In the genomic region with DNA sequence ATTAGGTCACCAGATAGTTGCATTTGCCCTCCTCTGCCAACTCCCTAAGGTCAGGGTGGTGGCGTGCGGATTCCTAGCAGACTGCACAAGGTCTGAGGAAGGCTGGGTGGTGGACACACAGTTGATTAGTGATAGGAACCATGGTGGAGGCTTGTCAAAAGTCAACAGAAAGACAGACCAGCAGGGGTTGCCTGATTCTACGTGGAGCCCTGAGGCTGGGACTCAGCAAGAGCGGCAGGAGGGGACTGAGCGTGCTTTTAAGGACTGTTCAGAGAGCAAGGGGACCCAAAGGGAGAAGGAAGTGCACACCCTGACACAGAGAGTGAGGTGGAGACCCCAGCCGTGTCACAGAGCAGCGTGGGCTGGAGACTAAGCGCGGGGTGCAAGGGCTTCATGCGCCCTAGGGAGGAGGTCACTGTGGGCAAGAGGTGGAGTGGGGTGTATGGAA, we compare ENCODE assay signal across 10 cellular contexts.
DNase-seq lines count a peak whose midpoint lies in the region; ATAC-seq, FAIRE-seq and TF ChIP-seq lines count a peak whose summit lies in the region.
"Had no signal": no experiment of that assay in that cellular context is flagged by ENCODE, and none has a peak within 500 bp of the region (broad histone marks: within the 10 kb centered on the region; RNA-seq: fewer than 3 reads in every experiment).

No MANE protein-coding gene starts in this region.

- TF ChIP-seq POLR2A in GM12878 (IDR thresholded peaks at IDR 0.05; ENCODE audit: low read depth, low read length) (no peak), ovary (IDR thresholded peaks at IDR 0.05) (no peak)

- H4K20me1 ChIP-seq in GM12878 (ENCODE audit: control insufficient read depth, insufficient read depth): no peaks in the 10 kb centered on the region; the same call in 1 of the 2 replicates
- no peaks in the 10 kb centered on the region for H4K20me1 ChIP-seq in osteoblast (ENCODE audit: insufficient read depth, low read length)

- TF ChIP-seq RAD21 in GM12878 (IDR thresholded peaks at IDR 0.05; ENCODE audit: insufficient read depth, low read depth, low read length): no peak

- intact Hi-C loops in CD8-positive, alpha-beta T cell (cut with DNase I, micrococcal nuclease): loop anchor here (1.0 to 5.0 kb wide), 5 partner anchors 18 to 241 kb away; no protein-coding TSS in a partner anchor
- intact Hi-C loops in GM12878 (cut with micrococcal nuclease; ENCODE audit: unreplicated experiment): loop anchor here (5.0 to 10.0 kb wide), 3 partner anchors 397 to 1084 kb away; no protein-coding TSS in a partner anchor
- intact Hi-C loops in ovary (cut with DNase I): loop anchor here in 1 of 4 donors (5.0 kb wide), 1 partner anchor 1262 kb away; no protein-coding TSS in a partner anchor

- POLR2A ChIA-PET in CD8-positive, alpha-beta T cell (lab: Charles Lee): interaction anchor here (0.8 to 3.6 kb wide), 7 partner anchors 14 to 1252 kb away, joined by 3 to 32 read pairs (median 8); partner anchors contain the start of gene ID2
- POLR2A ChIA-PET in GM12878 (lab: Charles Lee): interaction anchor here (0.7 to 0.9 kb wide), 2 partner anchors 195 to 296 kb away, joined by 3 read pairs; no protein-coding TSS in a partner anchor

- FAIRE-seq in GM12878 (lab: Jason Lieb, UNC): no peak

- no peaks in the 10 kb centered on the region for H3K27me3 ChIP-seq in CD8-positive, alpha-beta T cell (ENCODE audit: insufficient read depth, low read length)
- H3K27me3 ChIP-seq in HUES48 (ENCODE audit: control insufficient read depth, insufficient read depth, low read length) (peaks cover 19% of the 10 kb centered on the region), GM12878 (replicated peaks in 1 of 2; ENCODE audit: control insufficient read depth in 2 of 2, insufficient read depth in 2 of 2, low read length in 1 of 2) (peaks cover 0 to 15% of the 10 kb centered on the region in 2 experiments; a peak in 3 of 4 replicates), ovary (no peaks in the 10 kb centered on the region), osteoblast (ENCODE audit: insufficient read depth, low read length) (peaks cover 11% of the 10 kb centered on the region)

- peak overlapping the region; percentile 77 for H3K4me2 ChIP-seq in GM12878 (ENCODE audit: control insufficient read depth, insufficient read depth)
- no peak overlapping the region for H3K4me2 ChIP-seq in osteoblast (ENCODE audit: insufficient read depth, low read length)

- peak overlapping the region; percentile 98 for H3K27ac Mint-ChIP-seq in CD8-positive, alpha-beta T cell
- H3K27ac Mint-ChIP-seq in natural killer cell treated with Interleukin-12 subunit alpha and Interleukin-12 subunit beta and Interleukin-15 and Interleukin-18, amount 100 ng/mL, for 72 hours: peak overlapping the region; percentile 98

- H2AFZ ChIP-seq in GM12878 (ENCODE audit: control insufficient read depth, low read depth, low read length): no peak overlapping the region
- no peak overlapping the region for H2AFZ ChIP-seq in osteoblast (ENCODE audit: low read length)

- DNase-seq in CD8-positive, alpha-beta T cell: peak in 4 of 7 experiments; percentile 25 to 77 (median 42)
- DNase-seq in GM12878 (ENCODE audit: low read depth, low spot score) (no peak), ovary (no peak), osteoblast (ENCODE audit: insufficient read length, low spot score, missing footprints) (no peak), HT-29 (ENCODE audit: low spot score) (no peak), amygdala (lab: John Stamatoyannopoulos, UW) (no peak)
- no peak for DNase-seq in natural killer cell treated with Interleukin-12 subunit alpha and Interleukin-12 subunit beta and Interleukin-15 and Interleukin-18, amount 100 ng/mL, for 72 hours (ENCODE audit: low spot score)
- DNase-seq: DND-41, NCI-H2081 had no signal

- SMC1A ChIA-PET in GM12878 (lab: Charles Lee; ENCODE audit: uncharacterized antibody, unreplicated experiment): interaction anchor here (1.1 to 3.6 kb wide), 4 partner anchors 137 to 1252 kb away, joined by 3 to 32 read pairs (median 12); no protein-coding TSS in a partner anchor

- TF ChIP-seq CTCF in CD8-positive, alpha-beta T cell (IDR thresholded peaks at IDR 0.05): no peak
- TF ChIP-seq CTCF in GM12878 (IDR thresholded peaks at IDR 0.05 in 2 of 3, conservative IDR thresholded peaks at IDR 0.05 in 1 of 3; ENCODE audit: control insufficient read depth in 2 of 3, extremely low read depth in 1 of 3, insufficient read depth in 1 of 3, low read depth in 3 of 3, low read length in 3 of 3): no peak
- TF ChIP-seq CTCF in ovary (IDR thresholded peaks at IDR 0.05): no peak
- no peak for TF ChIP-seq CTCF in osteoblast (IDR thresholded peaks at IDR 0.05; ENCODE audit: extremely low read depth, low read depth, low read length)

- in situ Hi-C loops in GM12878 (cut with MboI): no loop called here

- H3K4me1 Mint-ChIP-seq in CD8-positive, alpha-beta T cell (ENCODE audit: low read depth): peaks cover 52% of the 10 kb centered on the region
- H3K4me1 Mint-ChIP-seq in natural killer cell treated with Interleukin-12 subunit alpha and Interleukin-12 subunit beta and Interleukin-15 and Interleukin-18, amount 100 ng/mL, for 72 hours (ENCODE audit: low read depth in 2 of 2): peaks cover 60 to 62% of the 10 kb centered on the region in 2 donors

- H3K36me3 ChIP-seq in CD8-positive, alpha-beta T cell (ENCODE audit: insufficient read depth, low read length): no peaks in the 10 kb centered on the region
- H3K36me3 ChIP-seq in HUES48 (ENCODE audit: control insufficient read depth, insufficient read depth, low read length) (no peaks in the 10 kb centered on the region), GM12878 (ENCODE audit: control insufficient read depth in 2 of 2, insufficient read depth in 2 of 2, low read length in 1 of 2) (no peaks in the 10 kb centered on the region), ovary (no peaks in the 10 kb centered on the region), osteoblast (ENCODE audit: insufficient read depth, low read length) (no peaks in the 10 kb centered on the region)

- ATAC-seq in CD8-positive, alpha-beta T cell: peak; percentile 61
- ATAC-seq in GM12878: no peak; the same call in 1 of the 3 replicates
- ATAC-seq in natural killer cell treated with Interleukin-12 subunit alpha and Interleukin-12 subunit beta and Interleukin-15 and Interleukin-18, amount 100 ng/mL, for 72 hours: no peak

- RAD21 ChIA-PET in GM12878 (lab: Charles Lee; ENCODE audit: unreplicated experiment): interaction anchor here (0.8 to 1.3 kb wide), 5 partner anchors 85 to 294 kb away, joined by 3 read pairs; no protein-coding TSS in a partner anchor

- BruUV-seq in GM12878 (replicated peaks; lab: Mats Ljungman, UMichigan): no TSS peak

- H3K9me3 ChIP-seq in CD8-positive, alpha-beta T cell (ENCODE audit: low read length): no peaks in the 10 kb centered on the region
- peaks cover 11% of the 10 kb centered on the region; the same call in 1 of the 2 replicates for H3K9me3 ChIP-seq in HUES48 (ENCODE audit: control insufficient read depth, insufficient read depth, low read length)
- peaks cover 3% of the 10 kb centered on the region; the same call in 1 of the 3 replicates for H3K9me3 ChIP-seq in GM12878 (replicated peaks; ENCODE audit: control insufficient read depth, insufficient read depth, low read length)
- no peaks in the 10 kb centered on the region for H3K9me3 ChIP-seq in ovary
- H3K9me3 ChIP-seq in osteoblast (ENCODE audit: low read depth, low read length): no peaks in the 10 kb centered on the region

- TF ChIP-seq EP300 in GM12878 (IDR thresholded peaks at IDR 0.05; ENCODE audit: borderline replicate concordance in 1 of 2, control insufficient read depth in 1 of 2, low read depth in 2 of 2, low read length in 2 of 2): no peak
- TF ChIP-seq EP300 in ovary (IDR thresholded peaks at IDR 0.05): no peak

- peaks cover 9% of the 10 kb centered on the region for H3K9me3 Mint-ChIP-seq in CD8-positive, alpha-beta T cell
- H3K9me3 Mint-ChIP-seq in natural killer cell treated with Interleukin-12 subunit alpha and Interleukin-12 subunit beta and Interleukin-15 and Interleukin-18, amount 100 ng/mL, for 72 hours: peaks cover 3% of the 10 kb centered on the region

- WGBS in GM12878 (ENCODE audit: insufficient coverage, insufficient replicate concordance, low lambda C conversion rate, missing lambda C conversion rate): 71% methylated on average over 10 of the region's 10 CpGs
- whole genome bisulfite sequencing in ovary, 3 donors: 94 to 95% (median 95%) methylated on average over 10 of the region's 10 CpGs

- H3K9ac ChIP-seq in HUES48 (ENCODE audit: low read depth, low read length) (peak overlapping the region; percentile 48; the same call in 1 of the 2 replicates), GM12878 (ENCODE audit: control insufficient read depth, insufficient read depth, low read length) (no peak overlapping the region)

- no peaks in the 10 kb centered on the region for H3K79me2 ChIP-seq in GM12878 (ENCODE audit: control insufficient read depth, insufficient read depth, low read length)
- H3K79me2 ChIP-seq in osteoblast (ENCODE audit: insufficient read depth, low read length): no peaks in the 10 kb centered on the region

- CTCF ChIA-PET in CD8-positive, alpha-beta T cell (lab: Charles Lee): interaction anchor here (1.1 to 4.9 kb wide), 8 partner anchors 21 to 1252 kb away, joined by 3 to 70 read pairs (median 14); partner anchors contain the start of gene ID2
- CTCF ChIA-PET in GM12878 (lab: Yijun Ruan, JAX): interaction anchor here (0.8 kb wide), 1 partner anchor 132 kb away, joined by 4 read pairs; no protein-coding TSS in a partner anchor

- peaks cover 39% of the 10 kb centered on the region for H3K4me1 ChIP-seq in CD8-positive, alpha-beta T cell (ENCODE audit: insufficient read depth, low read length)
- H3K4me1 ChIP-seq in HUES48 (ENCODE audit: control insufficient read depth, insufficient read depth, low read length) (peaks cover 21% of the 10 kb centered on the region), GM12878 (ENCODE audit: control insufficient read depth, insufficient read depth, low read length) (peaks cover 7% of the 10 kb centered on the region; the same call in 1 of the 2 replicates), ovary (ENCODE audit: insufficient read depth) (no peaks in the 10 kb centered on the region), osteoblast (ENCODE audit: insufficient read depth, low read length) (no peaks in the 10 kb centered on the region)

- H3K36me3 Mint-ChIP-seq in CD8-positive, alpha-beta T cell: peaks cover 15% of the 10 kb centered on the region
- peaks cover 18% of the 10 kb centered on the region for H3K36me3 Mint-ChIP-seq in natural killer cell treated with Interleukin-12 subunit alpha and Interleukin-12 subunit beta and Interleukin-15 and Interleukin-18, amount 100 ng/mL, for 72 hours

- peak overlapping the region; percentile 84 for H3K4me3 Mint-ChIP-seq in CD8-positive, alpha-beta T cell
- peak overlapping the region; percentile 91 for H3K4me3 Mint-ChIP-seq in natural killer cell treated with Interleukin-12 subunit alpha and Interleukin-12 subunit beta and Interleukin-15 and Interleukin-18, amount 100 ng/mL, for 72 hours

- H3K27ac ChIP-seq in CD8-positive, alpha-beta T cell (ENCODE audit: low read depth, low read length): peak overlapping the region; percentile 57
- H3K27ac ChIP-seq in HUES48 (ENCODE audit: low read depth, low read length): peak overlapping the region; percentile 85
- H3K27ac ChIP-seq in GM12878 (ENCODE audit: control insufficient read depth, insufficient read depth): no peak overlapping the region
- H3K27ac ChIP-seq in ovary: no peak overlapping the region
- no peak overlapping the region for H3K27ac ChIP-seq in osteoblast (ENCODE audit: low read depth, low read length)

- no peaks in the 10 kb centered on the region for H3K27me3 Mint-ChIP-seq in CD8-positive, alpha-beta T cell (ENCODE audit: low read depth)
- H3K27me3 Mint-ChIP-seq in natural killer cell treated with Interleukin-12 subunit alpha and Interleukin-12 subunit beta and Interleukin-15 and Interleukin-18, amount 100 ng/mL, for 72 hours: no peaks in the 10 kb centered on the region

- peak overlapping the region; percentile 45 for H3K4me3 ChIP-seq in CD8-positive, alpha-beta T cell (ENCODE audit: low read depth, low read length)
- peak overlapping the region; percentile 51 for H3K4me3 ChIP-seq in HUES48 (ENCODE audit: low read depth, low read length)
- peak overlapping the region; percentile 53; the same call in 1 of the 2 replicates for H3K4me3 ChIP-seq in GM12878
- H3K4me3 ChIP-seq in ovary: no peak overlapping the region
- H3K4me3 ChIP-seq in osteoblast (ENCODE audit: insufficient read depth, low read length): no peak overlapping the region

Comparison
In these comparisons a context has a peak if more than half of its experiments do, and no peak if none do; other contexts are left out.
1. DNase-seq: peak in CD8-positive, alpha-beta T cell (4 of 7); none in GM12878 (single experiment), natural killer cell treated with Interleukin-12 subunit alpha and Interleukin-12 subunit beta and Interleukin-15 and Interleukin-18, amount 100 ng/mL, for 72 hours (single experiment), ovary (0 of 5), osteoblast (single experiment), HT-29 (single experiment) and amygdala (0 of 56).
2. H3K27ac ChIP-seq: peak in CD8-positive, alpha-beta T cell (single experiment) and HUES48 (single experiment); none in GM12878 (single experiment), ovary (0 of 2) and osteoblast (single experiment).
3. H3K4me3 ChIP-seq: peak in CD8-positive, alpha-beta T cell (single experiment), HUES48 (single experiment) and GM12878 (single experiment); none in ovary (single experiment) and osteoblast (single experiment).